Comparison of ENCODE assay signal across 11 cellular contexts in genomic region chr17:35889818-35890773, GRCh38. TPM values are rescaled to one million over a fixed set of nuclear protein-coding genes. Genes with fewer than 3 reads are reported as not detected.
DNase-seq lines count a peak whose midpoint lies in the region; ATAC-seq, FAIRE-seq and TF ChIP-seq lines count a peak whose summit lies in the region.
"Had no signal": no experiment of that assay in that cellular context is flagged by ENCODE, and none has a peak within 500 bp of the region (broad histone marks: within the 10 kb centered on the region; RNA-seq: fewer than 3 reads in every experiment).

No MANE protein-coding gene starts in this region.

- peak overlapping the region; percentile 91 for H3K27ac Mint-ChIP-seq in CD8-positive, alpha-beta T cell
- peak overlapping the region; percentile 43 for H3K27ac Mint-ChIP-seq in astrocyte (ENCODE audit: unreplicated experiment)
- peak overlapping the region; percentile 97 for H3K27ac Mint-ChIP-seq in mesothelial cell of epicardium
- H3K27ac Mint-ChIP-seq in Caco-2 (ENCODE audit: unreplicated experiment): no peak overlapping the region
- H3K27ac Mint-ChIP-seq: activated B cell treated with CpG ODN at 0.5 μM for 24 hours had no signal

- no peaks in the 10 kb centered on the region for H3K9me3 ChIP-seq in CD8-positive, alpha-beta T cell (ENCODE audit: low read length)
- H3K9me3 ChIP-seq in astrocyte (ENCODE audit: insufficient read depth, low read depth, low read length) (no peaks in the 10 kb centered on the region), Caco-2 (no peaks in the 10 kb centered on the region)
- H3K9me3 ChIP-seq: heart right ventricle had no signal

- peaks cover 57% of the 10 kb centered on the region for H3K4me1 Mint-ChIP-seq in CD8-positive, alpha-beta T cell (ENCODE audit: low read depth)
- peaks cover 16% of the 10 kb centered on the region for H3K4me1 Mint-ChIP-seq in astrocyte (ENCODE audit: low read depth, unreplicated experiment)
- peaks cover 31% of the 10 kb centered on the region for H3K4me1 Mint-ChIP-seq in mesothelial cell of epicardium
- no peaks in the 10 kb centered on the region for H3K4me1 Mint-ChIP-seq in Caco-2 (ENCODE audit: low read depth, unreplicated experiment)

- no peak overlapping the region for H3K27ac ChIP-seq in CD8-positive, alpha-beta T cell (ENCODE audit: low read depth, low read length)
- H3K27ac ChIP-seq in astrocyte (ENCODE audit: low read depth, low read length): peak overlapping the region; percentile 9

- BruUV-seq in Caco-2 (replicated peaks; lab: Mats Ljungman, UMichigan): no TSS peak

- H3K27me3 ChIP-seq in CD8-positive, alpha-beta T cell (ENCODE audit: insufficient read depth, low read length): no peaks in the 10 kb centered on the region
- H3K27me3 ChIP-seq in astrocyte (ENCODE audit: insufficient read depth, low read length): no peaks in the 10 kb centered on the region
- no peaks in the 10 kb centered on the region for H3K27me3 ChIP-seq in Caco-2 (replicated peaks; ENCODE audit: control insufficient read depth, insufficient read depth, low read length)
- H3K27me3 ChIP-seq: heart right ventricle had no signal

- CTCF ChIA-PET in CD8-positive, alpha-beta T cell (lab: Charles Lee): interaction anchor here (0.7 to 2.4 kb wide), 6 partner anchors 9 to 57 kb away, joined by 3 to 12 read pairs (median 5); no protein-coding TSS in a partner anchor
- CTCF ChIA-PET in Caco-2 (lab: Charles Lee): no interaction called here

- intact Hi-C loops in CD8-positive, alpha-beta T cell (cut with DNase I, micrococcal nuclease): loop anchor here (1.0 to 10.0 kb wide), 3 partner anchors 10 to 295 kb away; partner anchors contain the start of gene CCL5 (in 1 of the 2)
- intact Hi-C loops in Caco-2 (cut with micrococcal nuclease; ENCODE audit: unreplicated experiment): no loop called here

- no peaks in the 10 kb centered on the region for H3K79me2 ChIP-seq in astrocyte (ENCODE audit: insufficient read depth, low read length)

- H3K4me1 ChIP-seq in CD8-positive, alpha-beta T cell (ENCODE audit: insufficient read depth, low read length): peaks cover 44% of the 10 kb centered on the region
- H3K4me1 ChIP-seq in astrocyte (ENCODE audit: insufficient read depth, low read length) (peaks cover 5% of the 10 kb centered on the region), Caco-2 (no peaks in the 10 kb centered on the region)

- ATAC-seq in CD8-positive, alpha-beta T cell: peak; percentile 30

- DNase-seq in CD8-positive, alpha-beta T cell: no peak
- DNase-seq in M059J (ENCODE audit: low read depth) (peak; percentile 74), astrocyte (ENCODE audit: low read depth) (peak; percentile 56), mesothelial cell of epicardium (ENCODE audit: low spot score in 2 of 2, unreplicated experiment in 2 of 2) (peak; percentile 58 to 72), D341Med (ENCODE audit: low spot score) (no peak), Caco-2 (no peak), COLO829 (ENCODE audit: low spot score) (no peak)
- DNase-seq in NK-92 treated with Interleukin-12 subunit alpha and Interleukin-12 subunit beta, amount 100 ng/mL, for 24 hours (lab: John Stamatoyannopoulos, UW): no peak
- DNase-seq: activated B cell treated with CpG ODN at 0.5 μM for 24 hours, heart right ventricle had no signal

- no peak for TF ChIP-seq CTCF in CD8-positive, alpha-beta T cell (IDR thresholded peaks at IDR 0.05)
- TF ChIP-seq CTCF in astrocyte (IDR thresholded peaks at IDR 0.05; ENCODE audit: insufficient read depth, low read depth, low read length): no peak
- no peak for TF ChIP-seq CTCF in mesothelial cell of epicardium (IDR thresholded peaks at IDR 0.05; ENCODE audit: unreplicated experiment)
- no peak for TF ChIP-seq CTCF in Caco-2 (IDR thresholded peaks at IDR 0.05; ENCODE audit: insufficient read depth in 1 of 2, low read depth in 1 of 2, low read length in 1 of 2, severe bottlenecking in 1 of 2, unreplicated experiment in 1 of 2)

- FAIRE-seq in astrocyte (lab: Jason Lieb, UNC): no peak

- H3K4me3 Mint-ChIP-seq in CD8-positive, alpha-beta T cell: peak overlapping the region; percentile 49
- H3K4me3 Mint-ChIP-seq in astrocyte (ENCODE audit: unreplicated experiment): no peak overlapping the region
- peak overlapping the region; percentile 18 for H3K4me3 Mint-ChIP-seq in mesothelial cell of epicardium
- no peak overlapping the region for H3K4me3 Mint-ChIP-seq in Caco-2 (ENCODE audit: unreplicated experiment)
- H3K4me3 Mint-ChIP-seq: activated B cell treated with CpG ODN at 0.5 μM for 24 hours had no signal

- peak overlapping the region; percentile 37 for H2AFZ ChIP-seq in astrocyte (ENCODE audit: low read depth, low read length)

- H4K20me1 ChIP-seq in astrocyte (ENCODE audit: insufficient read depth, low read length): no peaks in the 10 kb centered on the region

- H3K36me3 ChIP-seq in CD8-positive, alpha-beta T cell (ENCODE audit: insufficient read depth, low read length): no peaks in the 10 kb centered on the region
- H3K36me3 ChIP-seq in astrocyte (ENCODE audit: insufficient read depth, low read length) (no peaks in the 10 kb centered on the region), Caco-2 (ENCODE audit: control insufficient read depth, insufficient read depth, low read length) (no peaks in the 10 kb centered on the region)
- H3K36me3 ChIP-seq: heart right ventricle had no signal

- H3K36me3 Mint-ChIP-seq in CD8-positive, alpha-beta T cell: no peaks in the 10 kb centered on the region
- no peaks in the 10 kb centered on the region for H3K36me3 Mint-ChIP-seq in astrocyte (ENCODE audit: low read depth, unreplicated experiment)
- no peaks in the 10 kb centered on the region for H3K36me3 Mint-ChIP-seq in mesothelial cell of epicardium
- H3K36me3 Mint-ChIP-seq in Caco-2 (ENCODE audit: insufficient read depth, unreplicated experiment): no peaks in the 10 kb centered on the region

- no peaks in the 10 kb centered on the region for H3K9me3 Mint-ChIP-seq in CD8-positive, alpha-beta T cell
- peaks cover 2% of the 10 kb centered on the region for H3K9me3 Mint-ChIP-seq in astrocyte (ENCODE audit: unreplicated experiment)
- no peaks in the 10 kb centered on the region for H3K9me3 Mint-ChIP-seq in mesothelial cell of epicardium
- H3K9me3 Mint-ChIP-seq in Caco-2 (ENCODE audit: unreplicated experiment): no peaks in the 10 kb centered on the region
- H3K9me3 Mint-ChIP-seq: activated B cell treated with CpG ODN at 0.5 μM for 24 hours had no signal

- POLR2A ChIA-PET in CD8-positive, alpha-beta T cell (lab: Charles Lee): interaction anchor here (0.6 to 6.5 kb wide), 13 partner anchors 9 to 126 kb away, joined by 3 to 98 read pairs (median 7); partner anchors contain the start of genes CCL5, HEATR9 and RDM1
- POLR2A ChIA-PET in Caco-2 (lab: Charles Lee): no interaction called here

- no peak overlapping the region for H3K4me3 ChIP-seq in CD8-positive, alpha-beta T cell (ENCODE audit: low read depth, low read length)
- H3K4me3 ChIP-seq in astrocyte (ENCODE audit: insufficient read depth, low read depth, low read length) (no peak overlapping the region), Caco-2 (ENCODE audit: low read depth, low read length) (no peak overlapping the region)
- H3K4me3 ChIP-seq: heart right ventricle had no signal

- no peaks in the 10 kb centered on the region for H3K27me3 Mint-ChIP-seq in CD8-positive, alpha-beta T cell (ENCODE audit: low read depth)
- H3K27me3 Mint-ChIP-seq in astrocyte (ENCODE audit: low read depth, unreplicated experiment): no peaks in the 10 kb centered on the region
- H3K27me3 Mint-ChIP-seq in mesothelial cell of epicardium (ENCODE audit: low read depth): no peaks in the 10 kb centered on the region
- H3K27me3 Mint-ChIP-seq in Caco-2 (ENCODE audit: insufficient read depth, unreplicated experiment): no peaks in the 10 kb centered on the region
- H3K27me3 Mint-ChIP-seq: activated B cell treated with CpG ODN at 0.5 μM for 24 hours had no signal

- no peak overlapping the region for H3K9ac ChIP-seq in astrocyte (ENCODE audit: low read length)

- H3K4me2 ChIP-seq in astrocyte (ENCODE audit: low read length): peak overlapping the region; percentile 21

RNA-seq across cellular contexts. Expression of gene CCL5, which starts 9.9 kb away (rescaled TPM):
- 100 to 1,000 TPM; 398 to 442 TPM for total RNA-seq in CD8-positive, alpha-beta T cell
- total RNA-seq in M059J (2014; rRNA removed; shearing (Covaris generic)): 36.1 and 37.6 TPM in 2 replicates
- total RNA-seq in astrocyte: 71.3 and 95.8 TPM in 2 replicates
- total RNA-seq in mesothelial cell of epicardium: not detected in 3 replicates
- total RNA-seq in Caco-2 (2022): not detected in 2 replicates
- total RNA-seq: HT1080 had no signal

RNA-seq across cellular contexts. Expression of gene HEATR9, which starts 21.4 kb away (rescaled TPM):
- total RNA-seq in CD8-positive, alpha-beta T cell: 1 to 10 TPM; 2.1 to 2.5 TPM
- not detected in 2 replicates for total RNA-seq in M059J (2014; rRNA removed; shearing (Covaris generic))
- total RNA-seq in astrocyte: not detected in 2 replicates
- not detected in 3 replicates for total RNA-seq in mesothelial cell of epicardium
- not detected in 2 replicates for total RNA-seq in Caco-2 (2022)
- total RNA-seq: activated B cell treated with CpG ODN at 0.5 μM for 24 hours, heart right ventricle, HT1080 had no signal

RNA-seq across cellular contexts. Expression of gene RDM1, which starts 40.5 kb away (rescaled TPM):
- total RNA-seq in CD8-positive, alpha-beta T cell: under 1 TPM in 1 of 2 experiments, not detected in 1; 0.27 TPM
- total RNA-seq in M059J (2014; rRNA removed; shearing (Covaris generic)): 4.9 and 7.7 TPM in 2 replicates
- not detected in 2 replicates for total RNA-seq in astrocyte
- 2.1 to 3.5 TPM (median 3.4 TPM) in 3 replicates for total RNA-seq in mesothelial cell of epicardium
- 9.9 and 12.9 TPM in 2 replicates for total RNA-seq in Caco-2 (2022)
- total RNA-seq: activated B cell treated with CpG ODN at 0.5 μM for 24 hours had no signal

RNA-seq across cellular contexts. Expression of gene LYZL6, which starts 53.4 kb away (rescaled TPM):
- total RNA-seq in CD8-positive, alpha-beta T cell: not detected
- not detected in 2 replicates for total RNA-seq in M059J (2014; rRNA removed; shearing (Covaris generic))
- total RNA-seq in astrocyte (not detected in 2 replicates), mesothelial cell of epicardium (not detected in 3 replicates), Caco-2 (2022) (not detected in 2 replicates)
- total RNA-seq: activated B cell treated with CpG ODN at 0.5 μM for 24 hours, heart right ventricle, HT1080 had no signal

Comparison
In these comparisons a context has a peak if more than half of its experiments do, and no peak if none do; other contexts are left out.
1. DNase-seq: peak in M059J (single experiment), astrocyte (single experiment) and mesothelial cell of epicardium (2 of 2); none in CD8-positive, alpha-beta T cell (0 of 7), NK-92 treated with Interleukin-12 subunit alpha and Interleukin-12 subunit beta, amount 100 ng/mL, for 24 hours (single experiment), D341Med (single experiment), Caco-2 (0 of 2) and COLO829 (single experiment).
2. H3K4me3 Mint-ChIP-seq: peak in CD8-positive, alpha-beta T cell (single experiment) and mesothelial cell of epicardium (single experiment); none in astrocyte (single experiment) and Caco-2 (single experiment).
3. RNA of gene CCL5, which starts 9.9 kb away (total RNA-seq): 398 to 442 TPM in CD8-positive, alpha-beta T cell, 71.3 to 95.8 TPM in astrocyte and 36.1 to 37.6 TPM in M059J; not detected in mesothelial cell of epicardium and not detected in Caco-2; every median in the first group is over 10 times any median in the second.